8 cellular contexts compared by ENCODE assay signal in the genomic region with DNA sequence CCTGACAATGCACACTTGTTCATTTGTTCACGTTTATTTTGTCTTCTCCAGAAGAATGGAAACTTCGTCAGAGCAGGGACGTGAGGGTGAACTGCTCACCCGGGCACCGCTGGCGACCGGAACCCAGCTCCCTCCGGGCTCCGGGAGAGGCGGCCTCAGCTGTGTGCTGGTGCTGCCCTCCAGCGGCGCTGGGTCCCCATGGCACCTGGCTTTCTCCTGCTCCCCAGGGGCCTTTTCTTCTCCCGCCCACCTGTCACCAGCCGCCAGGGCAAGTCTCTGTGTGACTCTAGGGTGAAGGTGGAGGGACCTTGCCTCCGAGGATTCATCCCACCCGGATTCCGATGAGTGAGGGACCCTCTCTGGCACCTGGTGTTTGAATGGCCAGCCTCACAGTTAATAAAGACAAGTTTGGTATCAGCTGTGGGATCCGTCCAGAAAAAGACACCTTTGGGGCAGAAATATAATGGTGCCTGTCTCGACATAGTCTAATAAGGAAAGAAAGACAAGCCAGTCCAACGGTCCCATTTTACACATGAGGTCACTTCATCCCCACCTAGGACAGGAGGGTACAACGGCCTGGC. TPM values are rescaled to one million over a fixed set of nuclear protein-coding genes. Genes with fewer than 3 reads are reported as not detected.
A peak's percentile ranks its signal among the peaks of the same experiment; 100 is the strongest.
DNase-seq lines count a peak whose midpoint lies in the region; ATAC-seq and TF ChIP-seq lines count a peak whose summit lies in the region.

No MANE protein-coding gene starts in this region.

- no peak for TF ChIP-seq POLR2A in spleen (IDR thresholded peaks at IDR 0.05)

- DNase-seq in NK-92 treated with Interleukin-12 subunit alpha and Interleukin-12 subunit beta, amount 100 ng/mL, for 24 hours (lab: John Stamatoyannopoulos, UW), result peak; percentile 64
- DNase-seq in NK-92 (lab: John Stamatoyannopoulos, UW; ENCODE audit: unreplicated experiment), result no peak
- DNase-seq in NCI-H2107 (lab: John Stamatoyannopoulos, UW), result peak; percentile 70
- DNase-seq in mammary epithelial cell, result peak; percentile 62
- peak; percentile 82 for DNase-seq in inferior parietal cortex (ENCODE audit: extremely low spot score)
- peak; percentile 94 for DNase-seq in spleen

- no peaks in the 10 kb centered on the region for H4K20me1 ChIP-seq in mammary epithelial cell (ENCODE audit: insufficient read depth, low read length)

- in situ Hi-C loops in mammary epithelial cell (cut with MboI; ENCODE audit: low sequenced_read_pairs in 2 of 2), result loop anchor here (5.0 to 10.0 kb wide), 2 partner anchors 397 to 400 kb away; no protein-coding TSS in a partner anchor

- peak overlapping the region; percentile 91 for H2AFZ ChIP-seq in mammary epithelial cell (ENCODE audit: low read depth, low read length)

- CTCF ChIA-PET in mammary epithelial cell (lab: Charles Lee; ENCODE audit: low non-redundant PET), result interaction anchor here (0.6 to 1.3 kb wide), 11 partner anchors 14 to 1892 kb away, joined by 3 to 28 read pairs (median 5); no protein-coding TSS in a partner anchor

- 1% methylated on average over 19 of the region's 21 CpGs for WGBS in mammary epithelial cell (ENCODE audit: low coverage, missing lambda C conversion rate)
- 8 to 11% (median 9%) methylated on average over 20 to 21 of the region's 21 CpGs for WGBS in spleen, 5 donors

- peak overlapping the region; percentile 27 to 45 (median 42) for H3K4me3 ChIP-seq in mammary epithelial cell (replicated peaks in 1 of 3; ENCODE audit: insufficient read depth in 1 of 3, low read depth in 2 of 3, low read length in 3 of 3)
- H3K4me3 ChIP-seq in spleen, result peak overlapping the region; percentile 45 to 85 (median 56)

- H3K4me2 ChIP-seq in mammary epithelial cell (ENCODE audit: insufficient read depth, low read depth, low read length), result peak overlapping the region; percentile 78

- no TSS peak for BruUV-seq in mammary epithelial cell (replicated peaks; lab: Mats Ljungman, UMichigan)

- no peaks in the 10 kb centered on the region for H3K27me3 ChIP-seq in mammary epithelial cell (ENCODE audit: insufficient read depth, low read length)
- peaks cover 0 to 3% (median 0%) of the 10 kb centered on the region in 7 donors for H3K27me3 ChIP-seq in spleen (replicated peaks in 1 of 7)

- H3K79me2 ChIP-seq in mammary epithelial cell (ENCODE audit: insufficient read depth, low read length), result no peaks in the 10 kb centered on the region

- ATAC-seq in HG03045 (IDR thresholded peaks at IDR 0.05; ENCODE audit: unreplicated experiment), result peak; percentile 93

- H3K9me3 ChIP-seq in mammary epithelial cell (replicated peaks; ENCODE audit: insufficient read depth, low read length), result no peaks in the 10 kb centered on the region
- no peaks in the 10 kb centered on the region for H3K9me3 ChIP-seq in spleen

- H3K4me1 ChIP-seq in mammary epithelial cell (ENCODE audit: insufficient read depth, low read length), result peaks cover 8% of the 10 kb centered on the region
- H3K4me1 ChIP-seq in spleen, result peaks cover 4 to 28% (median 18%) of the 10 kb centered on the region in 6 donors

- H3K27ac ChIP-seq in VCaP (peak overlapping the region; percentile 14; the same call in 1 of the 2 replicates), mammary epithelial cell (ENCODE audit: insufficient read depth, low read depth, low read length) (no peak overlapping the region), spleen (peak overlapping the region in 7 of 8 donors; percentile 52 to 74 (median 69))

- H3K36me3 ChIP-seq in mammary epithelial cell (ENCODE audit: insufficient read depth, low read length) (no peaks in the 10 kb centered on the region), spleen (no peaks in the 10 kb centered on the region)

- intact Hi-C loops in mammary epithelial cell (cut with micrococcal nuclease) (loop anchor here (1.0 to 5.0 kb wide), 8 partner anchors 35 to 845 kb away; no protein-coding TSS in a partner anchor), spleen (cut with DNase I; ENCODE audit: low total_unique reads) (loop anchor here (10.0 kb wide), 1 partner anchor 427 kb away; no protein-coding TSS in a partner anchor)

- dilution Hi-C loops in mammary epithelial cell (cut with HindIII; ENCODE audit: low sequenced_read_pairs), result no loop called here

- no peak overlapping the region for H3K9ac ChIP-seq in mammary epithelial cell (ENCODE audit: insufficient read depth, low read length)

- TF ChIP-seq CTCF in VCaP (conservative IDR thresholded peaks at IDR 0.05) (peak; percentile 92), mammary epithelial cell (conservative IDR thresholded peaks at IDR 0.05 in 1 of 2, IDR thresholded peaks at IDR 0.05 in 1 of 2; ENCODE audit: extremely low read depth in 1 of 2, insufficient read depth in 1 of 2, low read depth in 1 of 2, low read length in 2 of 2) (peak; percentile 79 to 98), spleen (IDR thresholded peaks at IDR 0.05 in 8 of 11, conservative IDR thresholded peaks at IDR 0.05 in 3 of 11) (peak; percentile 65 to 94 (median 90))

RNA-seq across cellular contexts. Expression of a gene that starts 32.9 kb away (rescaled TPM):
- total RNA-seq in mammary epithelial cell, result 10 to 100 TPM; 11.2 to 18.0 TPM
- 10.5 TPM for polyA plus RNA-seq in mammary epithelial cell
- polyA minus RNA-seq in mammary epithelial cell, result 11.1 TPM
- total RNA-seq in spleen, result 10 to 100 TPM in 5 of 7 donors, 1 to 10 TPM in 2; 9.3 to 14.2 (median 12.1) TPM
- polyA plus RNA-seq in spleen, result 1 to 10 TPM; 2.8 to 7.4 (median 4.1) TPM
